ENCODE assay signal across 8 cellular contexts in the genomic region with DNA sequence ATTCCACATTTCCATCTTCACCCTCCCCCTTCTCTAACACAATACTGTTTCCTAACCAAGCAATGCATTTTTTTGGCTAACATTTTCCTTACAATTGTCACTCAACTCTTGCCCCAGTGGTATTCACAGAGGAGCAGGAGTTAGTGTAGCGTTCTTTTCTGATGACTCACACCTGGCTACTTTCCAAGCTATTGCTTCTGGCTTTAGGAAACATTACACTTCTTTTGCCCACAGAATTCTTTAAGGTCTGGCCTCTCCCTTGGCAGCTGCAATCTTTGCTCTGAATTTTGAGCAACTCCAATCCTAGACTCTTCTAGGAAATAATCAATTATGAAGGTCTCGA. TPM values are rescaled to one million over a fixed set of nuclear protein-coding genes. Genes with fewer than 3 reads are reported as not detected.
A peak's percentile ranks its signal among the peaks of the same experiment; 100 is the strongest.
DNase-seq lines count a peak whose midpoint lies in the region; ATAC-seq, FAIRE-seq and TF ChIP-seq lines count a peak whose summit lies in the region.

No MANE protein-coding gene starts in this region.

- H3K27me3 Mint-ChIP-seq in brain: peaks cover 4% of the 10 kb centered on the region
- no peaks in the 10 kb centered on the region for H3K27me3 Mint-ChIP-seq in stimulated activated naive CD8-positive, alpha-beta T cell treated with anti-CD3 and anti-CD28 coated beads, Interleukin-15, amount 100 ng/mL, for 72 hours

- H3K36me3 Mint-ChIP-seq in brain: peaks cover 14% of the 10 kb centered on the region

- 0% methylated on average over 2 of the region's 2 CpGs for WGBS in HepG2 (ENCODE audit: low lambda C conversion rate)

- TF ChIP-seq RAD21 in HepG2 (CRISPR knock-in tag; IDR thresholded peaks at IDR 0.05): no peak

- H3K9ac ChIP-seq in HepG2 (ENCODE audit: insufficient read depth, low read depth, low read length): no peak overlapping the region

- TF ChIP-seq EP300 in HepG2 (IDR thresholded peaks at IDR 0.05; ENCODE audit: low read depth in 2 of 2, low read length in 2 of 2) (no peak), HepG2 (CRISPR knock-in tag; IDR thresholded peaks at IDR 0.05; ENCODE audit: borderline replicate concordance) (no peak)

- peaks cover 4 to 35% (median 25%) of the 10 kb centered on the region in 5 experiments for H3K9me3 Mint-ChIP-seq in brain
- H3K9me3 Mint-ChIP-seq in stimulated activated naive CD8-positive, alpha-beta T cell treated with anti-CD3 and anti-CD28 coated beads, Interleukin-15, amount 100 ng/mL, for 72 hours: peaks cover 11 to 40% of the 10 kb centered on the region in 2 donors

- H3K27ac Mint-ChIP-seq in brain: peak overlapping the region in 4 of 5 experiments; percentile 5 to 83 (median 22)
- H3K27ac Mint-ChIP-seq in stimulated activated naive CD8-positive, alpha-beta T cell treated with anti-CD3 and anti-CD28 coated beads, Interleukin-15, amount 100 ng/mL, for 72 hours: peak overlapping the region in 1 of 2 donors; percentile 63

- no peaks in the 10 kb centered on the region for H3K36me3 ChIP-seq in HepG2 (replicated peaks in 1 of 2; ENCODE audit: control insufficient read depth in 1 of 2, insufficient read depth in 2 of 2, low read length in 2 of 2)

- no peak overlapping the region for H3K27ac ChIP-seq in HepG2 (ENCODE audit: extremely low read length, insufficient read depth, low read length)

- TF ChIP-seq POLR2A in HepG2 (IDR thresholded peaks at IDR 0.05; ENCODE audit: insufficient read depth in 1 of 2, low read depth in 2 of 2, low read length in 2 of 2): no peak

- POLR2A ChIA-PET in HepG2 (lab: Yijun Ruan, JAX): no interaction called here

- no peaks in the 10 kb centered on the region for H3K79me2 ChIP-seq in HepG2 (ENCODE audit: insufficient read depth, low read length)

- TF ChIP-seq CTCF in brain (conservative IDR thresholded peaks at IDR 0.05): no peak
- no peak for TF ChIP-seq CTCF in HepG2 (CRISPR knock-in tag; IDR thresholded peaks at IDR 0.05)
- TF ChIP-seq CTCF in GM13976 (IDR thresholded peaks at IDR 0.05; ENCODE audit: borderline replicate concordance, control extremely low read depth, extremely low read depth, insufficient read depth, missing control alignments): no peak

- CTCF ChIA-PET in HepG2 (lab: Yijun Ruan, JAX; ENCODE audit: low intra/inter-chr PET ratio, low total read pairs): no interaction called here

- DNase-seq in AG08396 (ENCODE audit: low spot score): peak; percentile 76
- peak; percentile 100 for DNase-seq in LHCN-M2 (ENCODE audit: low read depth)
- peak; percentile 79 for DNase-seq in HepG2 (ENCODE audit: low spot score)
- no peak for DNase-seq in stimulated activated naive CD8-positive, alpha-beta T cell treated with anti-CD3 and anti-CD28 coated beads, Interleukin-15, amount 100 ng/mL, for 72 hours
- no peak for DNase-seq in GM13976 (ENCODE audit: low spot score)

- peak overlapping the region in 3 of 5 experiments; percentile 8 to 44 (median 26) for H3K4me3 Mint-ChIP-seq in brain
- no peak overlapping the region for H3K4me3 Mint-ChIP-seq in stimulated activated naive CD8-positive, alpha-beta T cell treated with anti-CD3 and anti-CD28 coated beads, Interleukin-15, amount 100 ng/mL, for 72 hours

- H3K9me3 ChIP-seq in HepG2 (ENCODE audit: low read length): no peaks in the 10 kb centered on the region

- peaks cover 9% of the 10 kb centered on the region; the same call in 1 of the 2 replicates for H3K4me1 ChIP-seq in HepG2 (ENCODE audit: insufficient read depth, low read length)

- no peaks in the 10 kb centered on the region for H3K27me3 ChIP-seq in HepG2 (ENCODE audit: control insufficient read depth in 1 of 2, insufficient read depth in 2 of 2, low read length in 2 of 2)

- H2AFZ ChIP-seq in HepG2 (ENCODE audit: low read length): no peak overlapping the region

- H4K20me1 ChIP-seq in HepG2 (ENCODE audit: insufficient read depth, low read length): no peaks in the 10 kb centered on the region

- no peak for FAIRE-seq in HepG2 (lab: Jason Lieb, UNC)

- in situ Hi-C loops in HepG2 (cut with HindIII; ENCODE audit: extremely low pct_ligation_motif_present, low pct_unique_long_range_greater_than_20kb) (no loop called here), GM13976 (cut with MboI; ENCODE audit: low sequenced_read_pairs, unreplicated experiment) (no loop called here)

- peaks cover 26% of the 10 kb centered on the region for H3K4me1 Mint-ChIP-seq in brain
- H3K4me1 Mint-ChIP-seq in stimulated activated naive CD8-positive, alpha-beta T cell treated with anti-CD3 and anti-CD28 coated beads, Interleukin-15, amount 100 ng/mL, for 72 hours: no peaks in the 10 kb centered on the region

- BruUV-seq in HepG2 (replicated peaks; lab: Mats Ljungman, UMichigan): no TSS peak

- H3K4me2 ChIP-seq in HepG2 (ENCODE audit: low read depth, low read length): no peak overlapping the region

- intact Hi-C loops in HepG2 (cut with micrococcal nuclease; ENCODE audit: unreplicated experiment): no loop called here

- ATAC-seq in HepG2: peak; percentile 75
- ATAC-seq in stimulated activated naive CD8-positive, alpha-beta T cell treated with anti-CD3 and anti-CD28 coated beads, Interleukin-15, amount 100 ng/mL, for 72 hours: no peak
- ATAC-seq in GM18870 (IDR thresholded peaks at IDR 0.05; ENCODE audit: unreplicated experiment): no peak
- no peak for ATAC-seq in HG02981 (IDR thresholded peaks at IDR 0.05; ENCODE audit: unreplicated experiment)

- H3K4me3 ChIP-seq in HepG2 (replicated peaks in 1 of 3; ENCODE audit: insufficient read depth in 1 of 3, low read depth in 2 of 3, low read length in 3 of 3): no peak overlapping the region

TF ChIP-seq in HepG2, 621 proteins besides CTCF, POLR2A, EP300 and RAD21 (continues in another document):
- TF ChIP-seq ZBTB7A (CRISPR knock-in tag; IDR thresholded peaks at IDR 0.05) (no peak), ZNF3 (CRISPR knock-in tag; IDR thresholded peaks at IDR 0.05) (peak; percentile 45; the same call in 1 of the 2 replicates), HNRNPLL (IDR thresholded peaks at IDR 0.05; ENCODE audit: low read depth, low read length, poor library complexity, severe bottlenecking) (peak; percentile 87), UBTF (CRISPR knock-in tag; IDR thresholded peaks at IDR 0.05) (no peak), EEA1 (CRISPR knock-in tag; IDR thresholded peaks at IDR 0.05; ENCODE audit: borderline replicate concordance) (no peak), ZNF264 (CRISPR knock-in tag; IDR thresholded peaks at IDR 0.05) (no peak), MXD3 (CRISPR knock-in tag; IDR thresholded peaks at IDR 0.05) (no peak), NAIF1 (CRISPR knock-in tag; IDR thresholded peaks at IDR 0.05; ENCODE audit: borderline replicate concordance) (peak; percentile 99), ATF3 (CRISPR knock-in tag; IDR thresholded peaks at IDR 0.05) (peak; percentile 62; the same call in 1 of the 2 replicates)

RNA-seq across cellular contexts. Expression of gene PDGFC, which starts 27.5 kb away (rescaled TPM):
- total RNA-seq in LHCN-M2 (2014; rRNA removed): 89.3 and 107 TPM in 2 replicates
- 68.1 TPM for polyA plus RNA-seq in LHCN-M2 (2012)
- 3.4 TPM for polyA plus RNA-seq in brain (ENCODE audit: insufficient read depth, low read depth, low replicate concordance)
- 6.8 and 9.1 TPM in 2 replicates for total RNA-seq in HepG2 (2016; rRNA removed; fragmentation: Illumina TruSeq; extraction: Trizol)
- total RNA-seq in HepG2 (2016; cell fraction: cytosol; rRNA removed; fragmentation: Illumina TruSeq; extraction: Trizol; ENCODE audit: low read depth): 1.2 and 1.8 TPM in 2 replicates
- total RNA-seq in HepG2 (2016; cell fraction: insoluble cytoplasmic fraction; rRNA removed; fragmentation: Illumina TruSeq; extraction: Trizol): 8.4 and 8.6 TPM in 2 replicates
- total RNA-seq in HepG2 (2016; cell fraction: membrane; rRNA removed; fragmentation: Illumina TruSeq; extraction: Trizol): 3.8 and 6.4 TPM in 2 replicates
- total RNA-seq in HepG2 (2016; cell fraction: nucleus; rRNA removed; fragmentation: Illumina TruSeq; extraction: Trizol): 14.5 and 17.0 TPM in 2 replicates
- 4.1 and 4.6 TPM in 2 replicates for polyA plus RNA-seq in HepG2 (2011; rRNA removed)
- polyA plus RNA-seq in HepG2 (2011; cell fraction: cytosol; rRNA removed): 2.0 and 2.9 TPM in 2 replicates
- polyA plus RNA-seq in HepG2 (2011; cell fraction: nucleus; rRNA removed): 2.3 and 2.9 TPM in 2 replicates
- polyA plus RNA-seq in HepG2 (2012): 6.0 and 8.4 TPM in 2 replicates
- polyA plus RNA-seq in HepG2 (2016; cell fraction: cytosol; fragmentation: Illumina TruSeq; extraction: Trizol; ENCODE audit: low read depth): 0.43 and 0.67 TPM in 2 replicates
- 7.1 and 7.3 TPM in 2 replicates for polyA plus RNA-seq in HepG2 (2016; cell fraction: insoluble cytoplasmic fraction; fragmentation: Illumina TruSeq; extraction: Trizol; ENCODE audit: low read depth)
- polyA plus RNA-seq in HepG2 (2016; cell fraction: membrane; fragmentation: Illumina TruSeq; extraction: Trizol; ENCODE audit: low read depth): 2.5 and 2.7 TPM in 2 replicates
- 8.0 and 8.3 TPM in 2 replicates for polyA plus RNA-seq in HepG2 (2016; cell fraction: nucleus; fragmentation: Illumina TruSeq; extraction: Trizol; ENCODE audit: insufficient read depth, low read depth)
- polyA minus RNA-seq in HepG2 (2011; rRNA and poly(A)+ RNA removed; ENCODE audit: low replicate concordance): 5.0 TPM in 1 of 2 replicates, not detected in the other
- polyA minus RNA-seq in HepG2 (2011; cell fraction: cytosol; rRNA and poly(A)+ RNA removed): 9.2 and 11.6 TPM in 2 replicates
- polyA minus RNA-seq in HepG2 (2011; cell fraction: nucleus; rRNA and poly(A)+ RNA removed): 40.5 and 45.4 TPM in 2 replicates

Comparison
In these comparisons a context has a peak if more than half of its experiments do, and no peak if none do; other contexts are left out.
1. DNase-seq: peak in AG08396 (single experiment), LHCN-M2 (single experiment) and HepG2 (single experiment); none in stimulated activated naive CD8-positive, alpha-beta T cell treated with anti-CD3 and anti-CD28 coated beads, Interleukin-15, amount 100 ng/mL, for 72 hours (0 of 2) and GM13976 (single experiment).
2. H3K4me3 Mint-ChIP-seq: peak in brain (3 of 5); none in stimulated activated naive CD8-positive, alpha-beta T cell treated with anti-CD3 and anti-CD28 coated beads, Interleukin-15, amount 100 ng/mL, for 72 hours (0 of 2).